ENCODE assay signal across 21 cellular contexts in genomic region chr15:63023351-63023945, GRCh38. TPM values are rescaled to one million over a fixed set of nuclear protein-coding genes. Genes with fewer than 3 reads are reported as not detected.
DNase-seq lines count a peak whose midpoint lies in the region; ATAC-seq, FAIRE-seq and TF ChIP-seq lines count a peak whose summit lies in the region.
"Had no signal": no experiment of that assay in that cellular context is flagged by ENCODE, and none has a peak within 500 bp of the region (broad histone marks: within the 10 kb centered on the region; RNA-seq: fewer than 3 reads in every experiment).

No MANE protein-coding gene starts in this region.

- H3K4me1 ChIP-seq in HepG2 (ENCODE audit: insufficient read depth, low read length) (peaks cover 51% of the 10 kb centered on the region), right lobe of liver (no peaks in the 10 kb centered on the region), gastroesophageal sphincter (peaks cover 0 to 19% (median 3%) of the 10 kb centered on the region in 3 donors), aorta (ENCODE audit: control insufficient read depth in 1 of 2, insufficient read depth in 2 of 2, low read length in 2 of 2) (no peaks in the 10 kb centered on the region)

- TF ChIP-seq RAD21 in HepG2 (CRISPR knock-in tag; IDR thresholded peaks at IDR 0.05), result no peak

- in situ Hi-C loops in HepG2 (cut with HindIII; ENCODE audit: extremely low pct_ligation_motif_present, low pct_unique_long_range_greater_than_20kb), result no loop called here

- TF ChIP-seq CTCF in HepG2 (CRISPR knock-in tag; IDR thresholded peaks at IDR 0.05) (no peak), right lobe of liver (IDR thresholded peaks at IDR 0.05) (no peak), gastroesophageal sphincter (IDR thresholded peaks at IDR 0.05) (no peak)

- FAIRE-seq in HepG2 (lab: Jason Lieb, UNC), result no peak
- FAIRE-seq: A204.1, D721Med, H54 had no signal

- no peak overlapping the region; a peak in 1 of 6 replicates for H3K4me3 ChIP-seq in HepG2 (replicated peaks in 1 of 3; ENCODE audit: insufficient read depth in 1 of 3, low read depth in 2 of 3, low read length in 3 of 3)
- H3K4me3 ChIP-seq in right lobe of liver, result no peak overlapping the region
- H3K4me3 ChIP-seq in gastroesophageal sphincter, result no peak overlapping the region
- H3K4me3 ChIP-seq in aorta (ENCODE audit: low read length in 2 of 2), result no peak overlapping the region

- WGBS in HepG2 (ENCODE audit: low lambda C conversion rate), result 0% methylated on average over 3 of the region's 3 CpGs
- 73% methylated on average over 3 of the region's 3 CpGs for whole genome bisulfite sequencing in right lobe of liver (ENCODE audit: insufficient coverage, low coverage, low lambda C conversion rate, missing lambda C conversion rate)
- 0 to 5% methylated on average over 1 to 2 of the region's 3 CpGs for WGBS in gastroesophageal sphincter (ENCODE audit: low coverage in 1 of 2), 2 donors
- 6 to 9% methylated on average over 3 of the region's 3 CpGs for WGBS in aorta, 2 donors

- no TSS peak for BruUV-seq in HepG2 (replicated peaks; lab: Mats Ljungman, UMichigan)

- no peak overlapping the region for H2AFZ ChIP-seq in HepG2 (ENCODE audit: low read length)

- H3K27ac ChIP-seq in HepG2 (ENCODE audit: extremely low read length, insufficient read depth, low read length) (no peak overlapping the region), right lobe of liver (no peak overlapping the region), gastroesophageal sphincter (peak overlapping the region in 3 of 4 donors; percentile 6 to 14 (median 9)), aorta (ENCODE audit: low read depth in 1 of 2, low read length in 2 of 2) (peak overlapping the region; percentile 71 to 91)
- H3K27ac ChIP-seq: epithelial cell of prostate had no signal

- peak overlapping the region; percentile 30 for H3K4me2 ChIP-seq in HepG2 (ENCODE audit: low read depth, low read length)

- intact Hi-C loops in HepG2 (cut with micrococcal nuclease; ENCODE audit: unreplicated experiment) (no loop called here), right lobe of liver (cut with DNase I) (no loop called here), aorta (cut with DNase I) (loop anchor here in 1 of 2 donors (2.0 kb wide), 1 partner anchor 15 kb away; no protein-coding TSS in a partner anchor), head of caudate nucleus (cut with DNase I) (no loop called here)

- no peaks in the 10 kb centered on the region for H3K79me2 ChIP-seq in HepG2 (ENCODE audit: insufficient read depth, low read length)

- CTCF ChIA-PET in HepG2 (lab: Yijun Ruan, JAX; ENCODE audit: low intra/inter-chr PET ratio, low total read pairs), result no interaction called here

- POLR2A ChIA-PET in HepG2 (lab: Yijun Ruan, JAX), result interaction anchor here (0.8 to 1.0 kb wide), 2 partner anchors 19 to 21 kb away, joined by 3 to 4 read pairs; partner anchors contain the start of gene TPM1

- H3K9ac ChIP-seq in HepG2 (ENCODE audit: insufficient read depth, low read depth, low read length), result no peak overlapping the region

- TF ChIP-seq EP300 in HepG2 (IDR thresholded peaks at IDR 0.05; ENCODE audit: low read depth in 2 of 2, low read length in 2 of 2) (no peak), HepG2 (CRISPR knock-in tag; IDR thresholded peaks at IDR 0.05; ENCODE audit: borderline replicate concordance) (no peak), gastroesophageal sphincter (IDR thresholded peaks at IDR 0.05) (no peak)

- H4K20me1 ChIP-seq in HepG2 (ENCODE audit: insufficient read depth, low read length), result no peaks in the 10 kb centered on the region

- H3K9me3 ChIP-seq in HepG2 (ENCODE audit: low read length), result no peaks in the 10 kb centered on the region
- H3K9me3 ChIP-seq in right lobe of liver, result no peaks in the 10 kb centered on the region
- no peaks in the 10 kb centered on the region for H3K9me3 ChIP-seq in gastroesophageal sphincter
- no peaks in the 10 kb centered on the region for H3K9me3 ChIP-seq in aorta (ENCODE audit: control insufficient read depth, low read length)

- H3K27me3 ChIP-seq in HepG2 (ENCODE audit: control insufficient read depth in 1 of 2, insufficient read depth in 2 of 2, low read length in 2 of 2), result no peaks in the 10 kb centered on the region
- no peaks in the 10 kb centered on the region for H3K27me3 ChIP-seq in right lobe of liver
- H3K27me3 ChIP-seq in gastroesophageal sphincter, result no peaks in the 10 kb centered on the region
- no peaks in the 10 kb centered on the region for H3K27me3 ChIP-seq in aorta (ENCODE audit: control insufficient read depth in 1 of 2, insufficient read depth in 2 of 2, low read length in 1 of 2)

- peak; percentile 63 for ATAC-seq in HepG2
- ATAC-seq in right lobe of liver, result no peak
- ATAC-seq in gastroesophageal sphincter, result no peak
- ATAC-seq in aorta (ENCODE audit: low FRiP score), result peak; percentile 63
- ATAC-seq: activated CD4-positive, alpha-beta T cell treated with anti-CD3 and anti-CD28 coated beads for 36 hours; left ventricle myocardium superior; naive thymus-derived CD8-positive, alpha-beta T cell had no signal

- no peaks in the 10 kb centered on the region for H3K36me3 ChIP-seq in HepG2 (replicated peaks in 1 of 2; ENCODE audit: control insufficient read depth in 1 of 2, insufficient read depth in 2 of 2, low read length in 2 of 2)
- H3K36me3 ChIP-seq in right lobe of liver, result no peaks in the 10 kb centered on the region
- H3K36me3 ChIP-seq in gastroesophageal sphincter, result no peaks in the 10 kb centered on the region
- no peaks in the 10 kb centered on the region for H3K36me3 ChIP-seq in aorta (ENCODE audit: control insufficient read depth in 1 of 2, insufficient read depth in 2 of 2, low read length in 1 of 2)

- DNase-seq in HepG2 (ENCODE audit: low spot score) (peak; percentile 58), right lobe of liver (no peak), astrocyte of the hippocampus (ENCODE audit: low read depth, low spot score) (peak; percentile 85), aorta (peak in 1 of 2 donors; percentile 68), DMS114 treated with DMSO at 0.1 percent for 48 hours (lab: John Stamatoyannopoulos, UW; ENCODE audit: unreplicated experiment) (no peak), head of caudate nucleus (no peak), DMS53 treated with DMSO at 0.1 percent for 48 hours (lab: John Stamatoyannopoulos, UW; ENCODE audit: unreplicated experiment) (no peak)
- DNase-seq: activated CD4-positive, alpha-beta T cell treated with anti-CD3 and anti-CD28 coated beads for 36 hours; activated T-cell treated with anti-CD3 and anti-CD28 coated beads for 4 hours; cerebellar nuclear complex; left ventricle myocardium superior; naive thymus-derived CD8-positive, alpha-beta T cell; NCI-H2171; SHP77; stimulated activated CD4-positive, alpha-beta T cell treated with anti-CD3 and anti-CD28 coated beads, Interleukin-2, amount 100 ng/mL, for 24 hours; T-helper 9 cell had no signal

- TF ChIP-seq POLR2A in HepG2 (IDR thresholded peaks at IDR 0.05; ENCODE audit: insufficient read depth in 1 of 2, low read depth in 2 of 2, low read length in 2 of 2) (no peak), right lobe of liver (IDR thresholded peaks at IDR 0.05) (no peak), gastroesophageal sphincter (IDR thresholded peaks at IDR 0.05) (no peak)

TF ChIP-seq in HepG2, 621 proteins besides CTCF, POLR2A, EP300 and RAD21 (continues in another document):
- no peak for TF ChIP-seq ZNF20 (CRISPR knock-in tag; IDR thresholded peaks at IDR 0.05)
- no peak for TF ChIP-seq PAX8 (CRISPR knock-in tag; IDR thresholded peaks at IDR 0.05; ENCODE audit: borderline replicate concordance)
- 0 out of 2 replicates have a peak, but pooled peaks have one; percentile 8 for TF ChIP-seq SAP130 (CRISPR knock-in tag; IDR thresholded peaks at IDR 0.05; ENCODE audit: low read depth)

RNA-seq across cellular contexts. Expression of gene TPM1, which starts 19.1 kb away (rescaled TPM):
- total RNA-seq in HepG2 (2016; rRNA removed; fragmentation: Illumina TruSeq; extraction: Trizol) (98.9 and 113 TPM in 2 replicates), right lobe of liver (100 to 1,000 TPM in 3 of 6 experiments, 10 to 100 TPM in 3; 44.3 to 180 (median 91.6) TPM), gastroesophageal sphincter (1,000 to 10,000 TPM; 3,599 to 7,152 (median 6,397) TPM), aorta (1,000 to 10,000 TPM in 1 of 2 donors, 100 to 1,000 TPM in 1; 861 to 1,497 TPM)
- 49.9 and 54.7 TPM in 2 replicates for total RNA-seq in HepG2 (2016; cell fraction: cytosol; rRNA removed; fragmentation: Illumina TruSeq; extraction: Trizol; ENCODE audit: low read depth)
- 98.4 and 114 TPM in 2 replicates for total RNA-seq in HepG2 (2016; cell fraction: insoluble cytoplasmic fraction; rRNA removed; fragmentation: Illumina TruSeq; extraction: Trizol)
- total RNA-seq in HepG2 (2016; cell fraction: membrane; rRNA removed; fragmentation: Illumina TruSeq; extraction: Trizol), result 81.1 and 86.7 TPM in 2 replicates
- 75.6 and 78.8 TPM in 2 replicates for total RNA-seq in HepG2 (2016; cell fraction: nucleus; rRNA removed; fragmentation: Illumina TruSeq; extraction: Trizol)
- polyA plus RNA-seq in HepG2 (2011; rRNA removed) (92.4 and 109 TPM in 2 replicates), aorta (1,000 to 10,000 TPM; 1,109 to 1,230 TPM)
- 45.6 and 56.5 TPM in 2 replicates for polyA plus RNA-seq in HepG2 (2011; cell fraction: cytosol; rRNA removed)
- 245 and 247 TPM in 2 replicates for polyA plus RNA-seq in HepG2 (2011; cell fraction: nucleus; rRNA removed)
- polyA plus RNA-seq in HepG2 (2012), result 72.3 and 73.8 TPM in 2 replicates
- polyA plus RNA-seq in HepG2 (2016; cell fraction: cytosol; fragmentation: Illumina TruSeq; extraction: Trizol; ENCODE audit: low read depth), result 39.7 and 50.0 TPM in 2 replicates
- 112 and 120 TPM in 2 replicates for polyA plus RNA-seq in HepG2 (2016; cell fraction: insoluble cytoplasmic fraction; fragmentation: Illumina TruSeq; extraction: Trizol; ENCODE audit: low read depth)
- polyA plus RNA-seq in HepG2 (2016; cell fraction: membrane; fragmentation: Illumina TruSeq; extraction: Trizol; ENCODE audit: low read depth), result 59.4 and 60.5 TPM in 2 replicates
- 97.1 and 98.9 TPM in 2 replicates for polyA plus RNA-seq in HepG2 (2016; cell fraction: nucleus; fragmentation: Illumina TruSeq; extraction: Trizol; ENCODE audit: insufficient read depth, low read depth)
- 56.1 and 110 TPM in 2 replicates for polyA minus RNA-seq in HepG2 (2011; rRNA and poly(A)+ RNA removed; ENCODE audit: low replicate concordance)
- polyA minus RNA-seq in HepG2 (2011; cell fraction: cytosol; rRNA and poly(A)+ RNA removed), result 22.5 and 29.1 TPM in 2 replicates
- polyA minus RNA-seq in HepG2 (2011; cell fraction: nucleus; rRNA and poly(A)+ RNA removed), result 274 and 286 TPM in 2 replicates

Comparison
In these comparisons a context has a peak if more than half of its experiments do, and no peak if none do; other contexts are left out.
1. ATAC-seq: peak in HepG2 (single experiment) and aorta (single experiment); none in right lobe of liver (0 of 4) and gastroesophageal sphincter (single experiment).
2. DNase-seq: peak in HepG2 (single experiment) and astrocyte of the hippocampus (single experiment); none in right lobe of liver (0 of 3), DMS114 treated with DMSO at 0.1 percent for 48 hours (single experiment), head of caudate nucleus (0 of 42) and DMS53 treated with DMSO at 0.1 percent for 48 hours (single experiment).
3. H3K27ac ChIP-seq: peak in gastroesophageal sphincter (3 of 4) and aorta (2 of 2); none in HepG2 (single experiment) and right lobe of liver (0 of 3).
4. RNA of gene TPM1, which starts 19.1 kb away (total RNA-seq): 3,599 to 7,152 TPM in gastroesophageal sphincter and 861 to 1,497 TPM in aorta; 44.3 to 180 TPM in right lobe of liver and 49.9 to 114 TPM in HepG2; every median in the first group is over 4 times any median in the second.